ENCODE assay signal across 9 cellular contexts in the genomic region with DNA sequence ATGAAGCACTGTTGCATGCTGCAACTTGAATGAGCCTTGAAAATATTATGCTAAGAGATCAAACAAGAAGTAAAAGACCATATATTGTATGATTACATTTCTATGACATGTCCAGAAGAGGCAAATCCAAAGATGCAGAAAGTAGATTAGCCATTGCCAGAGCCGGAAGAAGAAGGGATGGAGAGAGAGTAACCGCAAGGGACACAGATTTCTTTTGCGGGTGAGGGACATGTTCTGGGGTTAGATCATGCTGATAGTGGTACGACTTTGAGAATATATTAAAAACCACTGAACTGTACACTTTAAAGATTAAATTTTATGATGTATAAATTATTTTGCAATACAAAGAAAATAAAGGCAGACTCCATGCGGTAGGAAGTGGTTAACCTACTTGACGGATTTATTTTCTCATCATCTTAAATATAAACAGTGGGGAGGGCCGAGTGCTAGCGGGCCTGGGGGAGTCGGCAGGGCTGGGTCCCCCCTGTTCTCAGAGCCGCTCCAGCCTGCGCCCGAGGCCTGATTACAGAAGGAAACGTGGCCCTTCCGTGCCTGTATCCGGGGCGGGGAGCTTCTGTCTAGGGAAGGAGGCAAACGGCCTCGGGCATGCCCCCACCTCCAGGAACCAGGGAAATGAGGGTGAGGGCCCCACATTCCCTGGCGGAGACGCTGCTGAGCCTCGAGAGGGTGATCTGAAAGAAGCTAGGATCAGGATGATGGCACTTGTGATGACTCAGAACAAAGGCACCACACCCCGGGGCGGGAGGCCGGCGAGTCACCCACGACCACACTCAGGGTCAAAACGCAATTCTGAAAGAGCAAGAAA.
DNase-seq lines count a peak whose midpoint lies in the region; TF ChIP-seq lines count a peak whose summit lies in the region.
"Had no signal": no experiment of that assay in that cellular context is flagged by ENCODE, and none has a peak within 500 bp of the region (broad histone marks: within the 10 kb centered on the region; RNA-seq: fewer than 3 reads in every experiment).

No MANE protein-coding gene starts in this region.

- no peak overlapping the region for H3K4me3 ChIP-seq in HFF-Myc (replicated peaks; ENCODE audit: low read depth, low read length)

- no peak for TF ChIP-seq CTCF in HFF-Myc (IDR thresholded peaks at IDR 0.05; ENCODE audit: low read depth, low read length, missing control alignments)

- peak; percentile 67 for DNase-seq in AG08396 (ENCODE audit: low spot score)
- DNase-seq in HFF-Myc (ENCODE audit: extremely low read depth, low read depth): peak; percentile 21
- DNase-seq in T1000 (lab: John Stamatoyannopoulos, UW): peak; percentile 74
- DNase-seq in hepatic stellate cell (ENCODE audit: low spot score): peak; percentile 46
- DNase-seq in activated gamma-delta T cell treated with Interleukin-2 at 50 U/mL for 16 hours: no peak
- no peak for DNase-seq in stimulated activated naive CD4-positive, alpha-beta T cell treated with Interleukin-2 at 50 U/mL for 16 hours (lab: John Stamatoyannopoulos, UW)
- no peak for DNase-seq in NCI-H146 treated with DMSO at 0.1 percent for 48 hours (lab: John Stamatoyannopoulos, UW; ENCODE audit: unreplicated experiment)
- DNase-seq in NCI-H526 treated with DMSO at 0.1 percent for 48 hours (lab: John Stamatoyannopoulos, UW): no peak
- DNase-seq: NCI-H187 treated with DMSO at 0.1 percent for 48 hours had no signal

Comparison
In these comparisons a context has a peak if more than half of its experiments do, and no peak if none do; other contexts are left out.
1. DNase-seq: peak in AG08396 (single experiment), HFF-Myc (single experiment), T1000 (single experiment) and hepatic stellate cell (single experiment); none in activated gamma-delta T cell treated with Interleukin-2 at 50 U/mL for 16 hours (single experiment), stimulated activated naive CD4-positive, alpha-beta T cell treated with Interleukin-2 at 50 U/mL for 16 hours (single experiment), NCI-H146 treated with DMSO at 0.1 percent for 48 hours (single experiment) and NCI-H526 treated with DMSO at 0.1 percent for 48 hours (single experiment).